Comparison of ENCODE assay signal across 8 cellular contexts in the genomic region with DNA sequence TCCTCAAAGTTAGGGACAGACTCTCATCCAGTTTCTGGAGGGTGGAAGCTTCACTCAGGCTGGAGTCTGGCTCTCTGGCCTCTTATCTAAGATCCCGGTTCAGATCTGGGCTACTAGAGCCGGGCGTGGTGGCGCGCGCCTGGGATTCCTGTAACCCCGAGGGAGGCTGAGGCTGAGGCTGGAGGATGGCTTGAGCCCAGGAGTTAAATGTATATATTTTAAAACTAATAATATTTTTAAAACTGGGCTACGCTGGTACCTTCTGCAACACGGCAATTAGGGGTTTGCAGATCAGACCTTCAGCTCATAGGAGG. TPM values are rescaled to one million over a fixed set of nuclear protein-coding genes. Genes with fewer than 3 reads are reported as not detected.
DNase-seq lines count a peak whose midpoint lies in the region; ATAC-seq, FAIRE-seq and TF ChIP-seq lines count a peak whose summit lies in the region.

No MANE protein-coding gene starts in this region.

- TF ChIP-seq CTCF in left ventricle myocardium inferior (IDR thresholded peaks at IDR 0.05; ENCODE audit: borderline replicate concordance) (no peak), bronchial epithelial cell (IDR thresholded peaks at IDR 0.05; ENCODE audit: insufficient read depth, low read length, severe bottlenecking) (no peak), mucosa of descending colon (IDR thresholded peaks at IDR 0.05) (no peak), vagina (IDR thresholded peaks at IDR 0.05) (no peak), omental fat pad (IDR thresholded peaks at IDR 0.05) (no peak)

- H3K27me3 ChIP-seq in left ventricle myocardium inferior (ENCODE audit: low read depth) (no peaks in the 10 kb centered on the region), bronchial epithelial cell (ENCODE audit: control insufficient read depth, insufficient read depth, low read length) (no peaks in the 10 kb centered on the region), vagina (no peaks in the 10 kb centered on the region)

- ATAC-seq in left ventricle myocardium superior (no peak), mucosa of descending colon (no peak), omental fat pad (ENCODE audit: low FRiP score) (no peak), GM19467 (IDR thresholded peaks at IDR 0.05; ENCODE audit: unreplicated experiment) (no peak)

- peak overlapping the region; percentile 94 for H3K27ac ChIP-seq in left ventricle myocardium inferior (replicated peaks)
- H3K27ac ChIP-seq in vagina = peak overlapping the region; percentile 91

- DNase-seq in left ventricle myocardium inferior = no peak
- no peak for DNase-seq in left ventricle myocardium superior
- no peak for DNase-seq in bronchial epithelial cell (ENCODE audit: low read depth)
- no peak for DNase-seq in mucosa of descending colon
- no peak for DNase-seq in vagina (ENCODE audit: extremely low spot score in 2 of 2)
- DNase-seq in omental fat pad (ENCODE audit: low spot score) = no peak
- no peak for DNase-seq in DMS153 treated with DMSO at 0.1 percent for 48 hours (lab: John Stamatoyannopoulos, UW; ENCODE audit: unreplicated experiment)

- TF ChIP-seq POLR2A in vagina (IDR thresholded peaks at IDR 0.05) = no peak

- FAIRE-seq in bronchial epithelial cell (lab: Jason Lieb, UNC) = no peak

- H3K36me3 ChIP-seq in left ventricle myocardium inferior (no peaks in the 10 kb centered on the region), bronchial epithelial cell (ENCODE audit: control insufficient read depth, insufficient read depth, low read length) (no peaks in the 10 kb centered on the region), mucosa of descending colon (ENCODE audit: low read depth) (no peaks in the 10 kb centered on the region), vagina (no peaks in the 10 kb centered on the region)

- H3K4me3 ChIP-seq in left ventricle myocardium inferior (peak overlapping the region; percentile 95), bronchial epithelial cell (ENCODE audit: low read depth, low read length) (peak overlapping the region; percentile 80), mucosa of descending colon (peak overlapping the region; percentile 63), vagina (peak overlapping the region; percentile 70 to 92)

- no peaks in the 10 kb centered on the region for H3K9me3 ChIP-seq in left ventricle myocardium inferior (replicated peaks)
- no peaks in the 10 kb centered on the region for H3K9me3 ChIP-seq in mucosa of descending colon
- H3K9me3 ChIP-seq in vagina = no peaks in the 10 kb centered on the region

- H3K4me1 ChIP-seq in left ventricle myocardium inferior = peaks cover 28% of the 10 kb centered on the region
- no peaks in the 10 kb centered on the region for H3K4me1 ChIP-seq in mucosa of descending colon (ENCODE audit: low read depth)
- H3K4me1 ChIP-seq in vagina = peaks cover 21% of the 10 kb centered on the region

- intact Hi-C loops in left ventricle myocardium inferior (cut with micrococcal nuclease) (no loop called here), left ventricle myocardium superior (cut with micrococcal nuclease) (no loop called here), mucosa of descending colon (cut with DNase I, micrococcal nuclease) (no loop called here), vagina (cut with DNase I) (no loop called here)

RNA-seq across cellular contexts. Expression of gene ZNF343, which starts 0.7 kb away (rescaled TPM):
- 6.3 TPM for total RNA-seq in left ventricle myocardium inferior
- total RNA-seq in left ventricle myocardium superior = 5.8 TPM
- total RNA-seq in bronchial epithelial cell = 9.2 and 11.3 TPM in 2 replicates
- total RNA-seq in mucosa of descending colon = 10 to 100 TPM in 1 of 3 donors, 1 to 10 TPM in 2; 6.9 to 12.1 (median 9.8) TPM
- 11.0 TPM for total RNA-seq in vagina
- total RNA-seq in omental fat pad = 10 to 100 TPM in 1 of 4 donors, 1 to 10 TPM in 3; 6.8 to 14.8 (median 8.4) TPM

RNA-seq across cellular contexts. Expression of gene TMC2, which starts 26.9 kb away (rescaled TPM):
- total RNA-seq in left ventricle myocardium inferior (not detected), left ventricle myocardium superior (0.10 TPM), bronchial epithelial cell (not detected in 2 replicates), mucosa of descending colon (under 1 TPM in 2 of 3 donors, not detected in 1; 0.09 to 0.41 TPM), vagina (not detected), omental fat pad (under 1 TPM; 0.32 to 0.88 (median 0.53) TPM)

RNA-seq across cellular contexts. Expression of gene SNRPB, which starts 38.8 kb away (rescaled TPM):
- total RNA-seq in left ventricle myocardium inferior (49.3 TPM), left ventricle myocardium superior (51.3 TPM), bronchial epithelial cell (196 and 280 TPM in 2 replicates), mucosa of descending colon (100 to 1,000 TPM in 1 of 3 donors, 10 to 100 TPM in 2; 84.2 to 143 (median 94.6) TPM), vagina (173 TPM), omental fat pad (100 to 1,000 TPM; 119 to 267 (median 170) TPM)
